Comparison of ENCODE assay signal across 22 cellular contexts in genomic region chr16:59148756-59149155, GRCh38.
"Had no signal": no experiment of that assay in that cellular context is flagged by ENCODE, and none has a peak within 500 bp of the region (broad histone marks: within the 10 kb centered on the region; RNA-seq: fewer than 3 reads in every experiment).

No MANE protein-coding gene starts in this region.

- H3K36me3 Mint-ChIP-seq: activated CD4-positive, alpha-beta memory T cell treated with anti-CD3 and anti-CD28 coated beads for 36 hours; activated naive CD4-positive, alpha-beta T cell treated with anti-CD3 and anti-CD28 coated beads, Interleukin-2, amount 50 U/mL, for 72 hours; type B pancreatic cell; WTC11 had no signal

- H3K27me3 Mint-ChIP-seq: activated CD4-positive, alpha-beta memory T cell treated with anti-CD3 and anti-CD28 coated beads for 36 hours; activated CD4-positive, alpha-beta T cell treated with anti-CD3 and anti-CD28 coated beads for 36 hours had no signal

- ATAC-seq: activated CD4-positive, alpha-beta T cell treated with anti-CD3 and anti-CD28 coated beads for 36 hours; activated naive CD4-positive, alpha-beta T cell treated with anti-CD3 and anti-CD28 coated beads, Interleukin-2, amount 50 U/mL, for 72 hours; left lung; psoas muscle; right cardiac atrium; WTC11 had no signal

- H3K27ac Mint-ChIP-seq: activated CD4-positive, alpha-beta memory T cell treated with anti-CD3 and anti-CD28 coated beads for 36 hours; activated CD4-positive, alpha-beta T cell treated with anti-CD3 and anti-CD28 coated beads for 36 hours; activated naive CD4-positive, alpha-beta T cell treated with anti-CD3 and anti-CD28 coated beads, Interleukin-2, amount 50 U/mL, for 72 hours; activated T-helper 1 cell treated with anti-CD3 and anti-CD28 coated beads, Interleukin-12 subunit alpha, Interleukin-12 subunit beta, Interleukin-2, Interleukin-4 antibody, amounts not matched to agents 30 ng/mL and 10 ng/mL and 1 ng/mL, durations not matched to agents 14 hours and 24 hours and 36 hours; type B pancreatic cell; WTC11 had no signal

- H3K4me3 Mint-ChIP-seq: activated CD4-positive, alpha-beta memory T cell treated with anti-CD3 and anti-CD28 coated beads for 36 hours; activated CD4-positive, alpha-beta T cell treated with anti-CD3 and anti-CD28 coated beads for 36 hours; activated T-helper 1 cell treated with anti-CD3 and anti-CD28 coated beads, Interleukin-12 subunit alpha, Interleukin-12 subunit beta, Interleukin-2, Interleukin-4 antibody, amounts not matched to agents 30 ng/mL and 10 ng/mL and 1 ng/mL, durations not matched to agents 14 hours and 24 hours and 36 hours; type B pancreatic cell; WTC11 had no signal

- H3K4me1 Mint-ChIP-seq: activated CD4-positive, alpha-beta T cell treated with anti-CD3 and anti-CD28 coated beads for 36 hours had no signal

- DNase-seq: activated CD4-positive, alpha-beta memory T cell treated with anti-CD3 and anti-CD28 coated beads for 36 hours; activated CD4-positive, alpha-beta T cell treated with anti-CD3 and anti-CD28 coated beads for 36 hours; activated gamma-delta T cell treated with Interleukin-2 at 50 U/mL for 16 hours; activated T-cell treated with anti-CD3 and anti-CD28 coated beads for 4 hours; dorsolateral prefrontal cortex; kidney; left lung; midbrain; ovary; psoas muscle; small intestine; stimulated activated CD4-positive, alpha-beta T cell treated with anti-CD3 and anti-CD28 coated beads, Interleukin-15, amount 100 ng/mL, for 24 hours; stimulated activated CD4-positive, alpha-beta T cell treated with anti-CD3 and anti-CD28 coated beads, Interleukin-2, amount 100 ng/mL, for 48 hours; stomach; SW 1271; testis had no signal

- H3K9me3 Mint-ChIP-seq: activated CD4-positive, alpha-beta memory T cell treated with anti-CD3 and anti-CD28 coated beads for 36 hours; activated naive CD4-positive, alpha-beta T cell treated with anti-CD3 and anti-CD28 coated beads, Interleukin-2, amount 50 U/mL, for 72 hours; activated T-helper 1 cell treated with anti-CD3 and anti-CD28 coated beads, Interleukin-12 subunit alpha, Interleukin-12 subunit beta, Interleukin-2, Interleukin-4 antibody, amounts not matched to agents 30 ng/mL and 10 ng/mL and 1 ng/mL, durations not matched to agents 14 hours and 24 hours and 36 hours; type B pancreatic cell; WTC11 had no signal

- H3K4me3 ChIP-seq: adrenal gland, dorsolateral prefrontal cortex, left lung, ovary, psoas muscle, stomach, testis had no signal
